21 cellular contexts compared by ENCODE assay signal in the genomic region with DNA sequence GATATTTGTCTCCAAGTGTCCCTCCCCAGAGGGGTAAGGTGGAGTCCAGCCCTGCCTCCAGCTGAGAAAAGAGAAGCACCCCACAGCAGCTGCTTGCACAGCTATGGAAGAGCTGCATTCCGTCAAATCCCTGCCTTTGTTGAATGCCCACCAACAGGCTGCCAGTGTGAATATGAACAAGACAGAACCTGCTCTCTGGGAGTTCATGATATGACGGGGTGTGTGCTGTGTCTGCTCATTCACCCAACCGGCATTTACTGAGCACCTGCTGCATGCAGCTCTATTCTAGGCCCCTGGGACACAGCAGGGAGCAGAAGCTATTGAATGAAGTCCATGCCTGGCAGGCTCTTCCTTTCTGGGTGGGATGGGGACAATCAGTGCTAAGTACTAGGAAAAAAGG.
"Had no signal": no experiment of that assay in that cellular context is flagged by ENCODE, and none has a peak within 500 bp of the region (broad histone marks: within the 10 kb centered on the region; RNA-seq: fewer than 3 reads in every experiment).

No MANE protein-coding gene starts in this region.

- H2AFZ ChIP-seq: neural progenitor cell had no signal

- H3K4me3 ChIP-seq: body of pancreas, esophagus squamous epithelium, gastroesophageal sphincter, lung, neural progenitor cell, sigmoid colon, tibial artery had no signal

- H3K9ac ChIP-seq: neural progenitor cell had no signal

- ATAC-seq: activated CD4-positive, CD25-positive, alpha-beta regulatory T cell treated with anti-CD3 and anti-CD28 coated beads, Interleukin-2, amount 50 U/mL, for 24 hours; body of pancreas; gastroesophageal sphincter; left colon; naive thymus-derived CD4-positive, alpha-beta T cell; stimulated activated naive CD8-positive, alpha-beta T cell treated with anti-CD3 and anti-CD28 coated beads, Interleukin-15, Interleukin-2, amounts not matched to agents 100 U/mL and 50 U/mL, for 24 hours had no signal

- H3K4me1 ChIP-seq: tibial artery had no signal

- FAIRE-seq: endothelial cell of umbilical vein had no signal

- DNase-seq: activated CD4-positive, alpha-beta memory T cell treated with anti-CD3 and anti-CD28 coated beads, Interleukin-2, amount 10 ng/mL, durations not matched to agents 7 days and 5 days; activated CD4-positive, alpha-beta T cell treated with anti-CD3 and anti-CD28 coated beads, Interleukin-2, amount 10 ng/mL, durations not matched to agents 24 days and 14 days; activated gamma-delta T cell treated with Interleukin-2 at 50 U/mL for 16 hours; anterior cingulate cortex; body of pancreas; dermis blood vessel endothelial cell; effector CD8-positive, alpha-beta T cell; esophagus squamous epithelium; head of caudate nucleus; hypothalamus; left colon; naive thymus-derived CD4-positive, alpha-beta T cell; sigmoid colon; stimulated activated CD4-positive, alpha-beta T cell treated with anti-CD3 and anti-CD28 coated beads, Interleukin-4, amount 100 ng/mL, for 24 hours; stimulated activated naive CD8-positive, alpha-beta T cell treated with anti-CD3 and anti-CD28 coated beads, Interleukin-15, Interleukin-2, amounts not matched to agents 100 U/mL and 50 U/mL, for 24 hours; tibial artery had no signal

- H3K27ac ChIP-seq: body of pancreas, gastroesophageal sphincter, neural progenitor cell, sigmoid colon, tibial artery had no signal

- H3K27me3 ChIP-seq: body of pancreas, esophagus squamous epithelium, gastroesophageal sphincter, neural progenitor cell, sigmoid colon, tibial artery had no signal

- H3K36me3 ChIP-seq: esophagus squamous epithelium, gastroesophageal sphincter, neural progenitor cell, sigmoid colon, tibial artery had no signal

- H3K9me3 ChIP-seq: body of pancreas, esophagus squamous epithelium, gastroesophageal sphincter, sigmoid colon, tibial artery had no signal

- H3K4me2 ChIP-seq: neural progenitor cell had no signal
